In the genomic region with DNA sequence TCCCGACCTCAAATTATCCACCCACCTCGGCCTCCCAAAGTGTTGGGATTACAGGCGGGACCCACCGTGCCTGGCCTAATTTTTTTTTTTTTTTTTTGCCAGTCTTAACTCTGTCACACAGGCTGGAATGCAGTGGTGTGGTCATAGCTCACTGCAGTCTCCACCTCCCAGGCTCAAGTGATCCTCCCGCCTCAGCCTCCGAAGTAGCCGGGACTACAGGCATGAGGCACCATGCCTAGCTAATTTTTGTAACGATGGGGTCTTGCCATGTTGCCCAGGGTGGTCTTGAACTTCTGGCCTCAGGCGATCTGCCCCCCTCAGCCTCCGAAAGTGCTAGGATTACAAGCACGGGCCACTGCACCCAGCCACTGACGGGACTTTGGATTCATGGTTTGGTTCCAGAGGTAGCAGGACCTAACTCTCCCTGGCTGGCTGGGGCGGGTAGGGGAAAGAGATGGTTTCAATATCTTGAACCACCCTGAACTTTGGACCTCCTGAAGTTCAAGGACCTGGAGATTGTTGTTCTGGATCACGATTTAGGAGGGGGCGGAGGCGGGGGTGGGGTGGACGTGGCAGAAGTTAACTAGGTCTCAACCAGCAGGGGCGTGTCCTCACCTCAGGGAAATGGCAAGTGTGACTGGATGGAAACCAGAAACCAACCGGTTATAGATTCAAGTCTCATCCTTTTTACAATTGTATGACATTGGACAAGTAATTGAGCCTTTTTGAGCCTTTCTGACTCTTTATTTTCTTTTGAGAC, we compare ENCODE assay signal across 17 cellular contexts. TPM values are rescaled to one million over a fixed set of nuclear protein-coding genes. Genes with fewer than 3 reads are reported as not detected.
DNase-seq lines count a peak whose midpoint lies in the region; ATAC-seq, FAIRE-seq and TF ChIP-seq lines count a peak whose summit lies in the region.
"Had no signal": no experiment of that assay in that cellular context is flagged by ENCODE, and none has a peak within 500 bp of the region (broad histone marks: within the 10 kb centered on the region; RNA-seq: fewer than 3 reads in every experiment).

No MANE protein-coding gene starts in this region.

- in situ Hi-C loops in transverse colon (cut with MboI; ENCODE audit: low pct_ligation_motif_present in 1 of 4, low pct_unique_long_range_greater_than_20kb in 1 of 4, low sequenced_read_pairs in 3 of 4) = loop anchor here in 1 of 4 donors (10.0 kb wide), 1 partner anchor 64 kb away; no protein-coding TSS in a partner anchor
- in situ Hi-C loops in brain microvascular endothelial cell (cut with HindIII; ENCODE audit: low pct_ligation_motif_present, low sequenced_read_pairs) = no loop called here

- no peaks in the 10 kb centered on the region for H3K9me3 Mint-ChIP-seq in activated T-helper 1 cell treated with anti-CD3 and anti-CD28 coated beads, Interleukin-12 subunit alpha, Interleukin-12 subunit beta, Interleukin-2, Interleukin-4 antibody, amounts not matched to agents 30 ng/mL and 10 ng/mL and 1 ng/mL, durations not matched to agents 14 hours and 24 hours and 36 hours
- H3K9me3 Mint-ChIP-seq: nephron, T-cell had no signal

- H3K27ac Mint-ChIP-seq in activated T-helper 1 cell treated with anti-CD3 and anti-CD28 coated beads, Interleukin-12 subunit alpha, Interleukin-12 subunit beta, Interleukin-2, Interleukin-4 antibody, amounts not matched to agents 30 ng/mL and 10 ng/mL and 1 ng/mL, durations not matched to agents 14 hours and 24 hours and 36 hours = peak overlapping the region; percentile 65
- H3K27ac Mint-ChIP-seq: nephron had no signal

- H3K4me3 Mint-ChIP-seq in activated T-helper 1 cell treated with anti-CD3 and anti-CD28 coated beads, Interleukin-12 subunit alpha, Interleukin-12 subunit beta, Interleukin-2, Interleukin-4 antibody, amounts not matched to agents 30 ng/mL and 10 ng/mL and 1 ng/mL, durations not matched to agents 14 hours and 24 hours and 36 hours = peak overlapping the region; percentile 5
- H3K4me3 Mint-ChIP-seq: nephron, T-cell had no signal

- peak; percentile 85 for ATAC-seq in left lobe of liver
- ATAC-seq: T-cell had no signal

- no peaks in the 10 kb centered on the region for H3K27me3 Mint-ChIP-seq in activated T-helper 1 cell treated with anti-CD3 and anti-CD28 coated beads, Interleukin-12 subunit alpha, Interleukin-12 subunit beta, Interleukin-2, Interleukin-4 antibody, amounts not matched to agents 30 ng/mL and 10 ng/mL and 1 ng/mL, durations not matched to agents 14 hours and 24 hours and 36 hours (ENCODE audit: insufficient read depth)
- H3K27me3 Mint-ChIP-seq: T-cell had no signal

- H3K9ac ChIP-seq in kidney (ENCODE audit: low read length in 2 of 2) = no peak overlapping the region

- H3K4me1 ChIP-seq in transverse colon (peaks cover 0 to 43% (median 21%) of the 10 kb centered on the region in 4 donors), kidney (ENCODE audit: control insufficient read depth in 1 of 2, insufficient read depth in 1 of 2, low read depth in 1 of 2, low read length in 2 of 2) (peaks cover 4% of the 10 kb centered on the region in 2 donors)
- H3K4me1 ChIP-seq: Caco-2 had no signal

- FAIRE-seq in kidney (lab: Jason Lieb, UNC) = no peak

- H3K4me3 ChIP-seq in transverse colon = no peak overlapping the region
- H3K4me3 ChIP-seq in brain microvascular endothelial cell (ENCODE audit: low read depth, low read length) = no peak overlapping the region
- no peak overlapping the region for H3K4me3 ChIP-seq in kidney (ENCODE audit: low read length in 2 of 2)
- H3K4me3 ChIP-seq: cardiac muscle cell, esophagus squamous epithelium had no signal

- no peaks in the 10 kb centered on the region for H3K27me3 ChIP-seq in transverse colon
- H3K27me3 ChIP-seq in brain microvascular endothelial cell (replicated peaks) = no peaks in the 10 kb centered on the region
- H3K27me3 ChIP-seq: cardiac muscle cell, esophagus squamous epithelium had no signal

- H3K36me3 Mint-ChIP-seq in activated T-helper 1 cell treated with anti-CD3 and anti-CD28 coated beads, Interleukin-12 subunit alpha, Interleukin-12 subunit beta, Interleukin-2, Interleukin-4 antibody, amounts not matched to agents 30 ng/mL and 10 ng/mL and 1 ng/mL, durations not matched to agents 14 hours and 24 hours and 36 hours (ENCODE audit: low read depth) = no peaks in the 10 kb centered on the region
- H3K36me3 Mint-ChIP-seq: T-cell had no signal

- peak in 1 of 5 experiments; percentile 18 for TF ChIP-seq CTCF in transverse colon (IDR thresholded peaks at IDR 0.05)
- TF ChIP-seq CTCF in brain microvascular endothelial cell (IDR thresholded peaks at IDR 0.05; ENCODE audit: low read depth, low read length, missing control alignments) = no peak
- TF ChIP-seq CTCF in kidney (IDR thresholded peaks at IDR 0.05; ENCODE audit: borderline replicate concordance, extremely low read depth, insufficient read depth) = no peak

- peak overlapping the region; percentile 45 to 78 (median 66) for H3K27ac ChIP-seq in transverse colon
- no peak overlapping the region for H3K27ac ChIP-seq in brain microvascular endothelial cell
- H3K27ac ChIP-seq in kidney (ENCODE audit: low read depth in 2 of 2, low read length in 2 of 2) = peak overlapping the region in 1 of 2 donors; percentile 32
- H3K27ac ChIP-seq: cardiac muscle cell, esophagus squamous epithelium, VCaP had no signal

- H3K9me3 ChIP-seq in transverse colon = no peaks in the 10 kb centered on the region
- H3K9me3 ChIP-seq in kidney (ENCODE audit: control insufficient read depth in 1 of 2, low read length in 2 of 2) = no peaks in the 10 kb centered on the region
- H3K9me3 ChIP-seq: Caco-2, esophagus squamous epithelium had no signal

- no peaks in the 10 kb centered on the region for H3K36me3 ChIP-seq in transverse colon
- H3K36me3 ChIP-seq in brain microvascular endothelial cell (replicated peaks) = no peaks in the 10 kb centered on the region
- H3K36me3 ChIP-seq in kidney (ENCODE audit: control insufficient read depth in 1 of 2, insufficient read depth in 2 of 2, low read length in 2 of 2) = no peaks in the 10 kb centered on the region
- H3K36me3 ChIP-seq: cardiac muscle cell, esophagus squamous epithelium had no signal

- peak; percentile 14 for DNase-seq in stimulated activated naive CD4-positive, alpha-beta T cell treated with Interleukin-2 at 50 U/mL for 16 hours (lab: John Stamatoyannopoulos, UW)
- no peak for DNase-seq in stimulated activated naive CD4-positive, alpha-beta T cell (lab: John Stamatoyannopoulos, UW)
- no peak for DNase-seq in activated T-helper 1 cell treated with anti-CD3 and anti-CD28 coated beads, Interleukin-12 subunit alpha, Interleukin-12 subunit beta, Interleukin-2, Interleukin-4 antibody, amounts not matched to agents 30 ng/mL and 10 ng/mL and 1 ng/mL, durations not matched to agents 14 hours and 24 hours and 36 hours (ENCODE audit: low spot score)
- DNase-seq in left lobe of liver (ENCODE audit: low spot score) (peak; percentile 90), transverse colon (peak; percentile 82), brain microvascular endothelial cell (no peak), NCI-H226 (no peak), kidney (no peak)
- DNase-seq: Caco-2, esophagus squamous epithelium, NCI-H2029, NCI-H510A, Right ventricle myocardium superior, T-cell had no signal

- intact Hi-C loops in activated T-helper 1 cell treated with anti-CD3 and anti-CD28 coated beads, Interleukin-12 subunit alpha, Interleukin-12 subunit beta, Interleukin-2, Interleukin-4 antibody, amounts not matched to agents 30 ng/mL and 10 ng/mL and 1 ng/mL, durations not matched to agents 14 hours and 24 hours and 36 hours (cut with micrococcal nuclease) = loop anchor here (2.0 kb wide), 1 partner anchor 18 kb away; no protein-coding TSS in a partner anchor
- intact Hi-C loops in transverse colon (cut with DNase I; ENCODE audit: low total_unique reads) = no loop called here
- intact Hi-C loops in kidney (cut with DNase I) = no loop called here

- peaks cover 31% of the 10 kb centered on the region for H3K4me1 Mint-ChIP-seq in activated T-helper 1 cell treated with anti-CD3 and anti-CD28 coated beads, Interleukin-12 subunit alpha, Interleukin-12 subunit beta, Interleukin-2, Interleukin-4 antibody, amounts not matched to agents 30 ng/mL and 10 ng/mL and 1 ng/mL, durations not matched to agents 14 hours and 24 hours and 36 hours (ENCODE audit: low read depth)

- no peak for TF ChIP-seq EP300 in transverse colon (IDR thresholded peaks at IDR 0.05; ENCODE audit: low read depth)

- TF ChIP-seq POLR2A in transverse colon (IDR thresholded peaks at IDR 0.05) = peak; percentile 39

- 70 to 100% methylated on average over 5 to 15 of the region's 19 CpGs for WGBS in transverse colon (ENCODE audit: low coverage in 1 of 2), 2 donors

RNA-seq across cellular contexts. Expression of a gene that starts 40.8 kb away (rescaled TPM):
- 173 and 175 TPM in 2 replicates for total RNA-seq in activated T-helper 1 cell treated with anti-CD3 and anti-CD28 coated beads, Interleukin-12 subunit alpha, Interleukin-12 subunit beta, Interleukin-2, Interleukin-4 antibody, amounts not matched to agents 30 ng/mL and 10 ng/mL and 1 ng/mL, durations not matched to agents 14 hours and 24 hours and 36 hours
- 26.5 TPM for total RNA-seq in left lobe of liver
- 100 to 1,000 TPM; 184 to 503 (median 244) TPM for total RNA-seq in transverse colon
- 73.9 TPM for total RNA-seq in kidney
- polyA plus RNA-seq in kidney (ENCODE audit: insufficient read depth, low read depth, low replicate concordance) = 96.7 TPM

RNA-seq across cellular contexts. Expression of a gene that starts 40.8 kb away (rescaled TPM):
- 73.8 and 78.1 TPM in 2 replicates for total RNA-seq in activated T-helper 1 cell treated with anti-CD3 and anti-CD28 coated beads, Interleukin-12 subunit alpha, Interleukin-12 subunit beta, Interleukin-2, Interleukin-4 antibody, amounts not matched to agents 30 ng/mL and 10 ng/mL and 1 ng/mL, durations not matched to agents 14 hours and 24 hours and 36 hours
- total RNA-seq in left lobe of liver (22.7 TPM), transverse colon (100 to 1,000 TPM in 1 of 4 donors, 10 to 100 TPM in 3; 69.7 to 164 (median 84.2) TPM), kidney (39.5 TPM)
- polyA plus RNA-seq in kidney (ENCODE audit: insufficient read depth, low read depth, low replicate concordance) = 52.9 TPM

Comparison
In these comparisons a context has a peak if more than half of its experiments do, and no peak if none do; other contexts are left out.
1. DNase-seq: peak in stimulated activated naive CD4-positive, alpha-beta T cell treated with Interleukin-2 at 50 U/mL for 16 hours (single experiment), left lobe of liver (single experiment) and transverse colon (single experiment); none in stimulated activated naive CD4-positive, alpha-beta T cell (0 of 6), activated T-helper 1 cell treated with anti-CD3 and anti-CD28 coated beads, Interleukin-12 subunit alpha, Interleukin-12 subunit beta, Interleukin-2, Interleukin-4 antibody, amounts not matched to agents 30 ng/mL and 10 ng/mL and 1 ng/mL, durations not matched to agents 14 hours and 24 hours and 36 hours (single experiment), brain microvascular endothelial cell (single experiment), NCI-H226 (single experiment) and kidney (single experiment).